In the genomic region with DNA sequence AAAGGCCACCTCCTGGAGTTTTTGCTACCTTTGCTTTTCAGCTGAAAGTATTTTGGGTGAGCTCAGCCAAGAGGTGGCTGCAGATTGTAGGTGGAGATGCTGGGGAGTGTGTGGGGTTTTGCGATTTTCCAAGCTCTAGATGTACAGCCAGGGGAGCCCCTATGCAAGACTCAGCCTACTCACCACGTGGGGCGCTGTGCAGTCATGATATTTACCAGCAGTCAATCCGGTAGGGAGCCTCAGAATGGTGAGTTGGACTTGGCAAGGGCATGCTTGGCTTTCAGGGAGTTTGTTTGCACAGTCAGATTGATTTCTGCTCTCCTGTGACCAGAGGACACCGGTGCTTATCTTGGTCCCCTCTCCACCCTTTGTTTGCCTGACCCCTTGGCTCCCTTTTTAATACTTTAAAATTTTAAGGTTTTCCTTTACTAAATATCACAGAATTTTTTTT, we compare ENCODE assay signal across 9 cellular contexts.
DNase-seq lines count a peak whose midpoint lies in the region; ATAC-seq, FAIRE-seq and TF ChIP-seq lines count a peak whose summit lies in the region.
"Had no signal": no experiment of that assay in that cellular context is flagged by ENCODE, and none has a peak within 500 bp of the region (broad histone marks: within the 10 kb centered on the region; RNA-seq: fewer than 3 reads in every experiment).

No MANE protein-coding gene starts in this region.

- 3% methylated on average over 5 of the region's 5 CpGs for WGBS in K562 (ENCODE audit: insufficient coverage, low coverage, missing lambda C conversion rate)

- POLR2A ChIA-PET in K562 (lab: Yijun Ruan, JAX): interaction anchor here (0.8 to 2.1 kb wide), 2 partner anchors 12 to 25 kb away, joined by 3 to 4 read pairs; no protein-coding TSS in a partner anchor

- intact Hi-C loops in K562 (cut with micrococcal nuclease): no loop called here
- intact Hi-C loops in left lung (cut with DNase I): no loop called here

- no peaks in the 10 kb centered on the region for H3K9me1 ChIP-seq in K562 (ENCODE audit: control insufficient read depth, insufficient read depth, low read length)

- H3K79me2 ChIP-seq in OCI-LY1 (ENCODE audit: insufficient read depth, low read length) (no peaks in the 10 kb centered on the region), K562 (ENCODE audit: control insufficient read depth, insufficient read depth, low read length) (no peaks in the 10 kb centered on the region)

- ATAC-seq in HG03342 (IDR thresholded peaks at IDR 0.05; ENCODE audit: unreplicated experiment) (peak; percentile 49), K562 (peak; percentile 98), left lung (peak; percentile 92), GM18870 (IDR thresholded peaks at IDR 0.05; ENCODE audit: unreplicated experiment) (no peak), HG03354 (IDR thresholded peaks at IDR 0.05; ENCODE audit: poor library complexity, severe bottlenecking, unreplicated experiment) (no peak)

- H3K9me2 ChIP-seq in OCI-LY1 (ENCODE audit: low read depth, low read length): no peaks in the 10 kb centered on the region

- CTCF ChIA-PET in K562 (lab: Yijun Ruan, JAX; ENCODE audit: low intra/inter-chr PET ratio): no interaction called here

- H4K20me1 ChIP-seq in OCI-LY1 (ENCODE audit: insufficient read depth, low read length) (no peaks in the 10 kb centered on the region), K562 (replicated peaks; ENCODE audit: control insufficient read depth, insufficient read depth, low read length) (no peaks in the 10 kb centered on the region)

- no peak overlapping the region for H3K9ac ChIP-seq in OCI-LY1 (ENCODE audit: low read length)
- no peak overlapping the region for H3K9ac ChIP-seq in K562 (ENCODE audit: insufficient read depth in 1 of 2, low read depth in 2 of 2, low read length in 2 of 2)

- no peak overlapping the region for H3K4me3 ChIP-seq in OCI-LY1 (ENCODE audit: low read depth, low read length, poor library complexity, severe bottlenecking)
- H3K4me3 ChIP-seq in K562: no peak overlapping the region
- H3K4me3 ChIP-seq in left lung: no peak overlapping the region

- BruUV-seq in K562 (replicated peaks; lab: Mats Ljungman, UMichigan): no TSS peak

- no peak for TF ChIP-seq EP300 in K562 (IDR thresholded peaks at IDR 0.05; ENCODE audit: low read length)

- H3K27me3 ChIP-seq in OCI-LY1 (ENCODE audit: insufficient read depth, low read length) (no peaks in the 10 kb centered on the region), K562 (ENCODE audit: control insufficient read depth in 2 of 2, insufficient read depth in 2 of 2, low read length in 2 of 2) (no peaks in the 10 kb centered on the region), left lung (no peaks in the 10 kb centered on the region)

- in situ Hi-C loops in K562 (cut with MboI): no loop called here

- DNase-seq in EL: peak; percentile 42
- DNase-seq in K562 (ENCODE audit: extremely low read depth in 1 of 4, low spot score in 3 of 4): peak; percentile 20 to 62 (median 39)
- DNase-seq in left lung: peak in 1 of 2 donors; percentile 41
- no peak for DNase-seq in amniotic stem cell (lab: John Stamatoyannopoulos, UW)

- H3K27ac ChIP-seq in OCI-LY1 (ENCODE audit: low read depth, low read length, poor library complexity, severe bottlenecking): no peak overlapping the region
- H3K27ac ChIP-seq in K562 (ENCODE audit: extremely low read depth, low read depth, low read length): no peak overlapping the region
- no peak overlapping the region for H3K27ac ChIP-seq in left lung

- TF ChIP-seq POLR2A in K562 (conservative IDR thresholded peaks at IDR 0.05): no peak

- H2AFZ ChIP-seq in OCI-LY1 (ENCODE audit: low read length) (no peak overlapping the region), K562 (ENCODE audit: low read depth, low read length) (0 out of 2 replicates have a peak overlapping the region, but pooled peaks have one; percentile 3)

- H3K9me3 ChIP-seq in OCI-LY1 (ENCODE audit: low read length): no peaks in the 10 kb centered on the region
- no peaks in the 10 kb centered on the region for H3K9me3 ChIP-seq in K562 (replicated peaks; ENCODE audit: control insufficient read depth, insufficient read depth, low read depth, low read length)
- no peaks in the 10 kb centered on the region for H3K9me3 ChIP-seq in left lung

- no peaks in the 10 kb centered on the region for H3K36me3 ChIP-seq in OCI-LY1 (ENCODE audit: insufficient read depth, low read length)
- no peaks in the 10 kb centered on the region for H3K36me3 ChIP-seq in K562 (ENCODE audit: control insufficient read depth, insufficient read depth, low read length)
- no peaks in the 10 kb centered on the region for H3K36me3 ChIP-seq in left lung

- H3F3A ChIP-seq in OCI-LY1 (ENCODE audit: insufficient read depth, low read length): no peaks in the 10 kb centered on the region

- peak; percentile 17 to 36; a peak in 3 of 4 replicates for TF ChIP-seq RAD21 in K562 (CRISPR knock-in tag; conservative IDR thresholded peaks at IDR 0.05 in 1 of 2, IDR thresholded peaks at IDR 0.05 in 1 of 2)

- H3K4me2 ChIP-seq in OCI-LY1 (ENCODE audit: low read length) (no peak overlapping the region), K562 (ENCODE audit: insufficient read depth, low read length) (no peak overlapping the region)

- TF ChIP-seq CTCF in OCI-LY1 (IDR thresholded peaks at IDR 0.05; ENCODE audit: low read length) (peak; percentile 71), K562 (IDR thresholded peaks at IDR 0.05 in 2 of 3, conservative IDR thresholded peaks at IDR 0.05 in 1 of 3; ENCODE audit: insufficient read depth in 2 of 3, low read depth in 1 of 3, low read length in 3 of 3) (peak; percentile 65 to 77 (median 72)), left lung (IDR thresholded peaks at IDR 0.05) (peak; percentile 14 to 25)

- FAIRE-seq in K562 (lab: Jason Lieb, UNC): peak; percentile 69
- FAIRE-seq: TTC549 had no signal

- no peaks in the 10 kb centered on the region for H3K4me1 ChIP-seq in OCI-LY1 (ENCODE audit: insufficient read depth, low read length, severe bottlenecking)
- no peaks in the 10 kb centered on the region; a peak in 2 of 5 replicates for H3K4me1 ChIP-seq in K562 (replicated peaks in 1 of 2; ENCODE audit: control insufficient read depth in 2 of 2, insufficient read depth in 2 of 2, low read length in 2 of 2)
- H3K4me1 ChIP-seq in left lung: no peaks in the 10 kb centered on the region

TF ChIP-seq in K562, 482 proteins besides CTCF, POLR2A, EP300 and RAD21 (continues in another document):
- no peak for TF ChIP-seq NR3C1 (CRISPR knock-in tag; IDR thresholded peaks at IDR 0.05)
- TF ChIP-seq CREM (IDR thresholded peaks at IDR 0.05; ENCODE audit: low read depth): 0 out of 2 replicates have a peak, but pooled peaks have one; percentile 33
- TF ChIP-seq KLF16 (IDR thresholded peaks at IDR 0.05): peak; percentile 27; the same call in 1 of the 2 replicates
- no peak for TF ChIP-seq NFE2 (IDR thresholded peaks at IDR 0.05; ENCODE audit: low read depth)
- TF ChIP-seq, protein P1, sequence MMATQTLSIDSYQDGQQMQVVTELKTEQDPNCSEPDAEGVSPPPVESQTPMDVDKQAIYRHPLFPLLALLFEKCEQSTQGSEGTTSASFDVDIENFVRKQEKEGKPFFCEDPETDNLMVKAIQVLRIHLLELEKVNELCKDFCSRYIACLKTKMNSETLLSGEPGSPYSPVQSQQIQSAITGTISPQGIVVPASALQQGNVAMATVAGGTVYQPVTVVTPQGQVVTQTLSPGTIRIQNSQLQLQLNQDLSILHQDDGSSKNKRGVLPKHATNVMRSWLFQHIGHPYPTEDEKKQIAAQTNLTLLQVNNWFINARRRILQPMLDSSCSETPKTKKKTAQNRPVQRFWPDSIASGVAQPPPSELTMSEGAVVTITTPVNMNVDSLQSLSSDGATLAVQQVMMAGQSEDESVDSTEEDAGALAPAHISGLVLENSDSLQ (IDR thresholded peaks at IDR 0.05): peak; percentile 12; the same call in 1 of the 2 replicates
- peak; percentile 57 for TF ChIP-seq HMBOX1 (IDR thresholded peaks at IDR 0.05)
- 0 out of 2 replicates have a peak, but pooled peaks have one; percentile 20 for TF ChIP-seq ZNF766 (CRISPR knock-in tag; conservative IDR thresholded peaks at IDR 0.05)
- TF ChIP-seq ZNF146 (CRISPR knock-in tag; IDR thresholded peaks at IDR 0.05; ENCODE audit: unreplicated experiment): no peak
- TF ChIP-seq FOXA1 (IDR thresholded peaks at IDR 0.05; ENCODE audit: borderline replicate concordance): no peak
- TF ChIP-seq, protein P2, sequence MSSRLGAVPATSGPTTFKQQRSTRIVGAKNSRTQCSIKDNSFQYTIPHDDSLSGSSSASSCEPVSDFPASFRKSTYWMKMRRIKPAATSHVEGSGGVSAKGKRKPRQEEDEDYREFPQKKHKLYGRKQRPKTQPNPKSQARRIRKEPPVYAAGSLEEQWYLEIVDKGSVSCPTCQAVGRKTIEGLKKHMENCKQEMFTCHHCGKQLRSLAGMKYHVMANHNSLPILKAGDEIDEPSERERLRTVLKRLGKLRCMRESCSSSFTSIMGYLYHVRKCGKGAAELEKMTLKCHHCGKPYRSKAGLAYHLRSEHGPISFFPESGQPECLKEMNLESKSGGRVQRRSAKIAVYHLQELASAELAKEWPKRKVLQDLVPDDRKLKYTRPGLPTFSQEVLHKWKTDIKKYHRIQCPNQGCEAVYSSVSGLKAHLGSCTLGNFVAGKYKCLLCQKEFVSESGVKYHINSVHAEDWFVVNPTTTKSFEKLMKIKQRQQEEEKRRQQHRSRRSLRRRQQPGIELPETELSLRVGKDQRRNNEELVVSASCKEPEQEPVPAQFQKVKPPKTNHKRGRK (tag; IDR thresholded peaks at IDR 0.05): 0 out of 2 replicates have a peak, but pooled peaks have one; percentile 43
- TF ChIP-seq YBX1 (IDR thresholded peaks at IDR 0.05): no peak

Comparison
In these comparisons a context has a peak if more than half of its experiments do, and no peak if none do; other contexts are left out.
1. ATAC-seq: peak in HG03342 (single experiment), K562 (single experiment) and left lung (single experiment); none in GM18870 (single experiment) and HG03354 (single experiment).
2. CTCF ChIP-seq: peak in every context shown above with its lines; median percentile 72 in K562; 71 in OCI-LY1; 20 in left lung.